ENCODE assay signal across 1 cellular context in genomic region chr6:85323435-85324040, GRCh38.
TF ChIP-seq lines count a peak whose summit lies in the region.

No MANE protein-coding gene starts in this region.

TF ChIP-seq in GM23338, 12 proteins besides CTCF, POLR2A, EP300 and RAD21 (continued from another document):
- TF ChIP-seq CREB1 (CRISPR knock-in tag; IDR thresholded peaks at IDR 0.05; ENCODE audit: low read depth) = no peak
- TF ChIP-seq POLR2AphosphoS5 (IDR thresholded peaks at IDR 0.05; ENCODE audit: low read depth) = no peak
- no peak for TF ChIP-seq ETS1 (IDR thresholded peaks at IDR 0.05)
- TF ChIP-seq EZH2 (IDR thresholded peaks at IDR 0.05; ENCODE audit: low read depth, unreplicated experiment) = no peak
- TF ChIP-seq ZNF114 (CRISPR knock-in tag; IDR thresholded peaks at IDR 0.05) = no peak
